Comparison of ENCODE assay signal across 1 cellular context in the genomic region with DNA sequence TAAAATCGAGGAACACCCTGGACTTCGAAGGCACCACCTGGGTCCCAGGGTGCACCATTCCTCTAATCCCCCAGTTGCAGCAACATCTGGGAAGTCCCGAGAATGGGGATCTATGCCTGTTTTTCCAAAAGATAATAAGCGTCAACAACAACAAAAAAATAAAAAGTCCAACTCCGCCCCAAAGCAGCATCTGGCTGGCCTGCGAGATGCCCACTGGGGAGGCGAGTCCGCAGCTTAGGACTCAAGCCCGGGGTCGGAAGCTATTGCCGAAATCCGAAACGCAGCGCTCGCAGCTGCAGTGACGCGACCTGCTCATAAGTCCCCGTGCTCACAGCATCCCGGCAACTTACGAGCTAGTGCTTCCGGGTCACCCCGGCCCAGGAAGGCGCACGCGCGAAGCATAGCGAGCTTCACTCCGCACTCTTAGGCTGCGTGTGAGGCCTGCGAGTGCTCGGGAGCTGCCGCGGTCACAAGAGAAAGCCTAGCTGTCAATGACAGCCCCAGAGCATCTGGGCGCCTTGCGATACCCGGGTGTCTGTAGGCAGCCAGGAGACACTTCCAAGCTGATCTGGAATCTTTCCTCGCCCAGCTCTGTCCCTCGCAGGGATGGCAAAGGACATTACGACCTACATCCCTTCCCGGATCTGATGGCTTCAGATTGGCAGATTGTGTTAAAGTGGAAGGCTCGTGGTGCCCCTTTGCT.
A peak's percentile ranks its signal among the peaks of the same experiment; 100 is the strongest.
TF ChIP-seq lines count a peak whose summit lies in the region.

No MANE protein-coding gene starts in this region.

TF ChIP-seq in GM12878, 131 proteins besides CTCF, POLR2A, EP300 and RAD21 (continues in another document):
- TF ChIP-seq MTA2 (IDR thresholded peaks at IDR 0.05; ENCODE audit: low read depth): peak; percentile 77
- no peak; the same call in 1 of the 2 replicates for TF ChIP-seq ELK1 (IDR thresholded peaks at IDR 0.05; ENCODE audit: low read depth, low read length)
- TF ChIP-seq CREM (IDR thresholded peaks at IDR 0.05; ENCODE audit: low read depth): peak; percentile 79
- TF ChIP-seq SMC3 (IDR thresholded peaks at IDR 0.05; ENCODE audit: borderline replicate concordance, low read length): no peak
- TF ChIP-seq, protein P1, sequence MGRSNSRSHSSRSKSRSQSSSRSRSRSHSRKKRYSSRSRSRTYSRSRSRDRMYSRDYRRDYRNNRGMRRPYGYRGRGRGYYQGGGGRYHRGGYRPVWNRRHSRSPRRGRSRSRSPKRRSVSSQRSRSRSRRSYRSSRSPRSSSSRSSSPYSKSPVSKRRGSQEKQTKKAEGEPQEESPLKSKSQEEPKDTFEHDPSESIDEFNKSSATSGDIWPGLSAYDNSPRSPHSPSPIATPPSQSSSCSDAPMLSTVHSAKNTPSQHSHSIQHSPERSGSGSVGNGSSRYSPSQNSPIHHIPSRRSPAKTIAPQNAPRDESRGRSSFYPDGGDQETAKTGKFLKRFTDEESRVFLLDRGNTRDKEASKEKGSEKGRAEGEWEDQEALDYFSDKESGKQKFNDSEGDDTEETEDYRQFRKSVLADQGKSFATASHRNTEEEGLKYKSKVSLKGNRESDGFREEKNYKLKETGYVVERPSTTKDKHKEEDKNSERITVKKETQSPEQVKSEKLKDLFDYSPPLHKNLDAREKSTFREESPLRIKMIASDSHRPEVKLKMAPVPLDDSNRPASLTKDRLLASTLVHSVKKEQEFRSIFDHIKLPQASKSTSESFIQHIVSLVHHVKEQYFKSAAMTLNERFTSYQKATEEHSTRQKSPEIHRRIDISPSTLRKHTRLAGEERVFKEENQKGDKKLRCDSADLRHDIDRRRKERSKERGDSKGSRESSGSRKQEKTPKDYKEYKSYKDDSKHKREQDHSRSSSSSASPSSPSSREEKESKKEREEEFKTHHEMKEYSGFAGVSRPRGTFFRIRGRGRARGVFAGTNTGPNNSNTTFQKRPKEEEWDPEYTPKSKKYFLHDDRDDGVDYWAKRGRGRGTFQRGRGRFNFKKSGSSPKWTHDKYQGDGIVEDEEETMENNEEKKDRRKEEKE (IDR thresholded peaks at IDR 0.05): no peak
- TF ChIP-seq IRF5 (IDR thresholded peaks at IDR 0.05; ENCODE audit: borderline replicate concordance): no peak
- TF ChIP-seq, protein P2, sequence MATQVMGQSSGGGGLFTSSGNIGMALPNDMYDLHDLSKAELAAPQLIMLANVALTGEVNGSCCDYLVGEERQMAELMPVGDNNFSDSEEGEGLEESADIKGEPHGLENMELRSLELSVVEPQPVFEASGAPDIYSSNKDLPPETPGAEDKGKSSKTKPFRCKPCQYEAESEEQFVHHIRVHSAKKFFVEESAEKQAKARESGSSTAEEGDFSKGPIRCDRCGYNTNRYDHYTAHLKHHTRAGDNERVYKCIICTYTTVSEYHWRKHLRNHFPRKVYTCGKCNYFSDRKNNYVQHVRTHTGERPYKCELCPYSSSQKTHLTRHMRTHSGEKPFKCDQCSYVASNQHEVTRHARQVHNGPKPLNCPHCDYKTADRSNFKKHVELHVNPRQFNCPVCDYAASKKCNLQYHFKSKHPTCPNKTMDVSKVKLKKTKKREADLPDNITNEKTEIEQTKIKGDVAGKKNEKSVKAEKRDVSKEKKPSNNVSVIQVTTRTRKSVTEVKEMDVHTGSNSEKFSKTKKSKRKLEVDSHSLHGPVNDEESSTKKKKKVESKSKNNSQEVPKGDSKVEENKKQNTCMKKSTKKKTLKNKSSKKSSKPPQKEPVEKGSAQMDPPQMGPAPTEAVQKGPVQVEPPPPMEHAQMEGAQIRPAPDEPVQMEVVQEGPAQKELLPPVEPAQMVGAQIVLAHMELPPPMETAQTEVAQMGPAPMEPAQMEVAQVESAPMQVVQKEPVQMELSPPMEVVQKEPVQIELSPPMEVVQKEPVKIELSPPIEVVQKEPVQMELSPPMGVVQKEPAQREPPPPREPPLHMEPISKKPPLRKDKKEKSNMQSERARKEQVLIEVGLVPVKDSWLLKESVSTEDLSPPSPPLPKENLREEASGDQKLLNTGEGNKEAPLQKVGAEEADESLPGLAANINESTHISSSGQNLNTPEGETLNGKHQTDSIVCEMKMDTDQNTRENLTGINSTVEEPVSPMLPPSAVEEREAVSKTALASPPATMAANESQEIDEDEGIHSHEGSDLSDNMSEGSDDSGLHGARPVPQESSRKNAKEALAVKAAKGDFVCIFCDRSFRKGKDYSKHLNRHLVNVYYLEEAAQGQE (IDR thresholded peaks at IDR 0.05; ENCODE audit: low read depth, low read length): no peak
- peak; percentile 99 for TF ChIP-seq PML (IDR thresholded peaks at IDR 0.05; ENCODE audit: low read length)
- TF ChIP-seq SMARCA5 (IDR thresholded peaks at IDR 0.05): 0 out of 2 replicates have a peak, but pooled peaks have one; percentile 51
- TF ChIP-seq RFX5 (IDR thresholded peaks at IDR 0.05; ENCODE audit: low read depth, low read length): 0 out of 2 replicates have a peak, but pooled peaks have one; percentile 40
- TF ChIP-seq NFIC (IDR thresholded peaks at IDR 0.05; ENCODE audit: low read depth, low read length): peak; percentile 25; the same call in 1 of the 2 replicates
- peak; percentile 77; the same call in 1 of the 2 replicates for TF ChIP-seq ZNF207 (IDR thresholded peaks at IDR 0.05; ENCODE audit: borderline replicate concordance)
- no peak for TF ChIP-seq EGR1 (IDR thresholded peaks at IDR 0.05; ENCODE audit: borderline replicate concordance in 1 of 2, low read depth in 2 of 2, low read length in 2 of 2)
- TF ChIP-seq SMAD5 (IDR thresholded peaks at IDR 0.05; ENCODE audit: low read depth): peak; percentile 98
- TF ChIP-seq, protein P3, sequence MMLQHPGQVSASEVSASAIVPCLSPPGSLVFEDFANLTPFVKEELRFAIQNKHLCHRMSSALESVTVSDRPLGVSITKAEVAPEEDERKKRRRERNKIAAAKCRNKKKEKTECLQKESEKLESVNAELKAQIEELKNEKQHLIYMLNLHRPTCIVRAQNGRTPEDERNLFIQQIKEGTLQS (IDR thresholded peaks at IDR 0.05; ENCODE audit: borderline replicate concordance, extremely low read depth, low read depth, low read length): no peak
- no peak for TF ChIP-seq NFYA (IDR thresholded peaks at IDR 0.05; ENCODE audit: borderline replicate concordance, low read depth, low read length)
- no peak for TF ChIP-seq PAX8 (IDR thresholded peaks at IDR 0.05)
- TF ChIP-seq CREB1 (IDR thresholded peaks at IDR 0.05; ENCODE audit: low read depth): peak; percentile 88
- TF ChIP-seq TBL1XR1 (IDR thresholded peaks at IDR 0.05; ENCODE audit: low read depth, low read length): peak; percentile 77
- TF ChIP-seq ZZZ3 (IDR thresholded peaks at IDR 0.05; ENCODE audit: control insufficient read depth, insufficient read length, low read depth): no peak
- peak; percentile 79 for TF ChIP-seq LARP7 (IDR thresholded peaks at IDR 0.05)
- TF ChIP-seq, protein P4, sequence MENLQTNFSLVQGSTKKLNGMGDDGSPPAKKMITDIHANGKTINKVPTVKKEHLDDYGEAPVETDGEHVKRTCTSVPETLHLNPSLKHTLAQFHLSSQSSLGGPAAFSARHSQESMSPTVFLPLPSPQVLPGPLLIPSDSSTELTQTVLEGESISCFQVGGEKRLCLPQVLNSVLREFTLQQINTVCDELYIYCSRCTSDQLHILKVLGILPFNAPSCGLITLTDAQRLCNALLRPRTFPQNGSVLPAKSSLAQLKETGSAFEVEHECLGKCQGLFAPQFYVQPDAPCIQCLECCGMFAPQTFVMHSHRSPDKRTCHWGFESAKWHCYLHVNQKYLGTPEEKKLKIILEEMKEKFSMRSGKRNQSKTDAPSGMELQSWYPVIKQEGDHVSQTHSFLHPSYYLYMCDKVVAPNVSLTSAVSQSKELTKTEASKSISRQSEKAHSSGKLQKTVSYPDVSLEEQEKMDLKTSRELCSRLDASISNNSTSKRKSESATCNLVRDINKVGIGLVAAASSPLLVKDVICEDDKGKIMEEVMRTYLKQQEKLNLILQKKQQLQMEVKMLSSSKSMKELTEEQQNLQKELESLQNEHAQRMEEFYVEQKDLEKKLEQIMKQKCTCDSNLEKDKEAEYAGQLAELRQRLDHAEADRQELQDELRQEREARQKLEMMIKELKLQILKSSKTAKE (IDR thresholded peaks at IDR 0.05; ENCODE audit: low read depth, poor library complexity, severe bottlenecking): no peak
- TF ChIP-seq POU2F2 (IDR thresholded peaks at IDR 0.05; ENCODE audit: borderline replicate concordance, low read depth, low read length): peak; percentile 91
- TF ChIP-seq TCF3 (IDR thresholded peaks at IDR 0.05; ENCODE audit: borderline replicate concordance, insufficient read depth, low read depth, low read length): peak; percentile 15; the same call in 1 of the 2 replicates
- TF ChIP-seq DPF2 (IDR thresholded peaks at IDR 0.05): peak; percentile 50
- peak; percentile 67 for TF ChIP-seq SIN3A (IDR thresholded peaks at IDR 0.05; ENCODE audit: low read depth, low read length)
- TF ChIP-seq, protein P5, sequence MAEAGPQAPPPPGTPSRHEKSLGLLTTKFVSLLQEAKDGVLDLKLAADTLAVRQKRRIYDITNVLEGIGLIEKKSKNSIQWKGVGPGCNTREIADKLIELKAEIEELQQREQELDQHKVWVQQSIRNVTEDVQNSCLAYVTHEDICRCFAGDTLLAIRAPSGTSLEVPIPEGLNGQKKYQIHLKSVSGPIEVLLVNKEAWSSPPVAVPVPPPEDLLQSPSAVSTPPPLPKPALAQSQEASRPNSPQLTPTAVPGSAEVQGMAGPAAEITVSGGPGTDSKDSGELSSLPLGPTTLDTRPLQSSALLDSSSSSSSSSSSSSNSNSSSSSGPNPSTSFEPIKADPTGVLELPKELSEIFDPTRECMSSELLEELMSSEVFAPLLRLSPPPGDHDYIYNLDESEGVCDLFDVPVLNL (IDR thresholded peaks at IDR 0.05; ENCODE audit: low read depth, low read length): no peak
- peak; percentile 62 for TF ChIP-seq ATF7 (IDR thresholded peaks at IDR 0.05; ENCODE audit: low read depth)
- no peak for TF ChIP-seq SUPT20H (IDR thresholded peaks at IDR 0.05; ENCODE audit: borderline replicate concordance, control insufficient read depth, low read depth, low read length)
- TF ChIP-seq HSF1 (IDR thresholded peaks at IDR 0.05; ENCODE audit: low read depth, low read length): no peak
- TF ChIP-seq, protein P6, sequence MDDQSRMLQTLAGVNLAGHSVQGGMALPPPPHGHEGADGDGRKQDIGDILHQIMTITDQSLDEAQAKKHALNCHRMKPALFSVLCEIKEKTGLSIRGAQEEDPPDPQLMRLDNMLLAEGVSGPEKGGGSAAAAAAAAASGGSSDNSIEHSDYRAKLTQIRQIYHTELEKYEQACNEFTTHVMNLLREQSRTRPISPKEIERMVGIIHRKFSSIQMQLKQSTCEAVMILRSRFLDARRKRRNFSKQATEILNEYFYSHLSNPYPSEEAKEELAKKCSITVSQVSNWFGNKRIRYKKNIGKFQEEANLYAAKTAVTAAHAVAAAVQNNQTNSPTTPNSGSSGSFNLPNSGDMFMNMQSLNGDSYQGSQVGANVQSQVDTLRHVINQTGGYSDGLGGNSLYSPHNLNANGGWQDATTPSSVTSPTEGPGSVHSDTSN (IDR thresholded peaks at IDR 0.05; ENCODE audit: insufficient replicate concordance, low read depth, low read length): peak; percentile 49
- TF ChIP-seq ZBED1 (IDR thresholded peaks at IDR 0.05; ENCODE audit: borderline replicate concordance): 0 out of 2 replicates have a peak, but pooled peaks have one; percentile 53
- TF ChIP-seq JUND (IDR thresholded peaks at IDR 0.05; ENCODE audit: low read depth, low read length): peak; percentile 5; the same call in 1 of the 2 replicates
- peak; percentile 60 to 88; a peak in 3 of 4 replicates for TF ChIP-seq BHLHE40 (IDR thresholded peaks at IDR 0.05; ENCODE audit: borderline replicate concordance in 1 of 2, low read depth in 2 of 2, low read length in 1 of 2)
- peak; percentile 66 for TF ChIP-seq SMAD1 (IDR thresholded peaks at IDR 0.05; ENCODE audit: low read depth, partially characterized antibody)
- peak; percentile 61 for TF ChIP-seq E2F8 (IDR thresholded peaks at IDR 0.05; ENCODE audit: low read depth, partially characterized antibody)
- peak; percentile 34 for TF ChIP-seq MYC (IDR thresholded peaks at IDR 0.05; ENCODE audit: insufficient read depth, insufficient read length, insufficient replicate concordance, low read length, severe bottlenecking)
